35 cellular contexts compared by ENCODE assay signal in the genomic region with DNA sequence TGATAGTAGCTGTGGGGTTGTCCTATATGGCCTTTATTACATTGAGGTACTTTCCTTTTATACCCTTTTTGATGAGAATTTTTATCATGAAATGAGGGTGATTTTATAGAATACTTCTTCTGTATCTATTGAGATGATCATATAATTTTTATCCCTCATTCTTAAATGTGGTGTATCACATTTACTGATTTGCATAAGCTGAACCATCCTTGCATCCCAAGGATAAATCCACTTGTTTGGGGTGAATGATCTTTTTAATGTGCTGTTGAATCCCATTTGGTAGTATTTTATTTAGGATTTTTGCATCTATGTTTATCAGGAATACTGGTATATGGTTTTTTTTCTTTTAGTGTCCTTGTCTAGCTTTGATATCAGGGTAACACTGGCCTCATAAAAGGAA.
"Had no signal": no experiment of that assay in that cellular context is flagged by ENCODE, and none has a peak within 500 bp of the region (broad histone marks: within the 10 kb centered on the region; RNA-seq: fewer than 3 reads in every experiment).

No MANE protein-coding gene starts in this region.

- H3K36me3 ChIP-seq: MG63 had no signal

- H3K4me3 ChIP-seq: MG63 had no signal

- DNase-seq: Karpas-422, Kasumi-1, MG63, MM.1S, MV-4-11, NCI-H1048, NCI-H1092, NCI-H1092 treated with DMSO at 0.1 percent for 48 hours, NCI-H1105, NCI-H1105 treated with DMSO at 0.1 percent for 48 hours, NCI-H1417, NCI-H1417 treated with DMSO at 0.1 percent for 48 hours, NCI-H1436, NCI-H1436 treated with DMSO at 0.1 percent for 48 hours, NCI-H146, NCI-H1694, NCI-H1694 treated with DMSO at 0.1 percent for 48 hours, NCI-H187, NCI-H187 treated with DMSO at 0.1 percent for 48 hours, NCI-H1930, NCI-H2029 treated with DMSO at 0.1 percent for 48 hours, NCI-H2081, NCI-H2081 treated with DMSO at 0.1 percent for 48 hours, NCI-H2107, NCI-H2171, NCI-H2171 treated with DMSO at 0.1 percent for 48 hours, NCI-H2227 treated with DMSO at 0.1 percent for 48 hours, NCI-H226, NCI-H345, NCI-H446, NCI-H446 treated with DMSO at 0.1 percent for 48 hours, NCI-H510A, NCI-H510A treated with DMSO at 0.1 percent for 48 hours, NCI-H524, NCI-H524 treated with DMSO at 0.1 percent for 48 hours had no signal

- H3K27me3 ChIP-seq: MG63 had no signal
